ENCODE assay signal across 2 cellular contexts in genomic region chr1:172727275-172727674, GRCh38.
TF ChIP-seq lines count a peak whose summit lies in the region.

No MANE protein-coding gene starts in this region.

TF ChIP-seq in HepG2, 621 proteins besides CTCF, POLR2A, EP300 and RAD21:
- TF ChIP-seq NR2F1 (CRISPR knock-in tag; IDR thresholded peaks at IDR 0.05), result no peak
- no peak for TF ChIP-seq ZNF235 (CRISPR knock-in tag; IDR thresholded peaks at IDR 0.05; ENCODE audit: borderline replicate concordance)
- TF ChIP-seq ZNF138 (CRISPR knock-in tag; IDR thresholded peaks at IDR 0.05; ENCODE audit: low read depth), result no peak

TF ChIP-seq in H1, 55 proteins besides CTCF, POLR2A, EP300 and RAD21:
- TF ChIP-seq CHD7 (IDR thresholded peaks at IDR 0.05; ENCODE audit: insufficient replicate concordance, low read length), result no peak
- no peak for TF ChIP-seq SP4 (IDR thresholded peaks at IDR 0.05; ENCODE audit: low read length)
- TF ChIP-seq ZNF274 (IDR thresholded peaks at IDR 0.05; ENCODE audit: borderline replicate concordance, extremely low read depth, low read length), result no peak
- TF ChIP-seq KDM4A (IDR thresholded peaks at IDR 0.05; ENCODE audit: low read depth, low read length, severe bottlenecking), result no peak
- no peak for TF ChIP-seq POU5F1 (IDR thresholded peaks at IDR 0.05; ENCODE audit: low read depth, low read length)
- TF ChIP-seq SUZ12 (IDR thresholded peaks at IDR 0.05; ENCODE audit: low read length), result no peak
